Comparison of ENCODE assay signal across 19 cellular contexts in genomic region chr18:78774741-78775141, GRCh38.
A peak's percentile ranks its signal among the peaks of the same experiment; 100 is the strongest.
DNase-seq lines count a peak whose midpoint lies in the region; ATAC-seq and TF ChIP-seq lines count a peak whose summit lies in the region.
"Had no signal": no experiment of that assay in that cellular context is flagged by ENCODE, and none has a peak within 500 bp of the region (broad histone marks: within the 10 kb centered on the region; RNA-seq: fewer than 3 reads in every experiment).

No MANE protein-coding gene starts in this region.

- TF ChIP-seq CTCF in coronary artery (IDR thresholded peaks at IDR 0.05) (no peak), testis (IDR thresholded peaks at IDR 0.05) (no peak)

- intact Hi-C loops in posterior vena cava (cut with DNase I) (no loop called here), testis (cut with DNase I; ENCODE audit: low total_unique reads) (no loop called here)

- no peak for ATAC-seq in GM18858 (IDR thresholded peaks at IDR 0.05; ENCODE audit: unreplicated experiment)
- ATAC-seq: CD8-positive, alpha-beta T cell; GM23338; HCT116 had no signal

- no peaks in the 10 kb centered on the region for H3K4me1 ChIP-seq in testis
- H3K4me1 ChIP-seq: BLaER1, Caco-2 had no signal

- TF ChIP-seq POLR2A in testis (IDR thresholded peaks at IDR 0.05) = no peak

- no peaks in the 10 kb centered on the region for H3K9me3 ChIP-seq in testis
- H3K9me3 ChIP-seq: BLaER1, Caco-2 had no signal

- H3K27ac ChIP-seq in coronary artery (no peak overlapping the region), testis (no peak overlapping the region)
- H3K27ac ChIP-seq: 22Rv1, BLaER1, C4-2B had no signal

- no peaks in the 10 kb centered on the region for H3K27me3 ChIP-seq in testis
- H3K27me3 ChIP-seq: BLaER1 had no signal

- peak; percentile 50 for DNase-seq in activated effector memory CD4-positive, alpha-beta T cell treated with anti-CD3 and anti-CD28 coated beads, Interleukin-2, amount 50 U/mL, for 16 hours
- no peak for DNase-seq in activated effector memory CD4-positive, alpha-beta T cell treated with Interleukin-2 at 50 U/mL for 16 hours
- peak; percentile 60 for DNase-seq in coronary artery (ENCODE audit: low spot score)
- peak; percentile 62 for DNase-seq in posterior vena cava (ENCODE audit: low spot score)
- peak; percentile 1 for DNase-seq in testis
- no peak for DNase-seq in activated T-cell treated with anti-CD3 and anti-CD28 coated beads, Interleukin-2, amount 50 U/mL, for 48 hours
- DNase-seq in SW 1271 (lab: John Stamatoyannopoulos, UW) = no peak
- DNase-seq: Caco-2; CD4-positive, CD25-positive, alpha-beta regulatory T cell; DMS153; DND-41; H9 had no signal

- H3K4me3 ChIP-seq in coronary artery (no peak overlapping the region), testis (no peak overlapping the region)
- H3K4me3 ChIP-seq: BLaER1, GM23338 had no signal

- WGBS in testis, 2 donors = 85 to 90% methylated on average over 8 to 22 of the region's 22 CpGs

- no peaks in the 10 kb centered on the region for H3K36me3 ChIP-seq in testis (ENCODE audit: low read depth, missing control alignments)
- H3K36me3 ChIP-seq: BLaER1 had no signal

Comparison
In these comparisons a context has a peak if more than half of its experiments do, and no peak if none do; other contexts are left out.
1. DNase-seq: peak in activated effector memory CD4-positive, alpha-beta T cell treated with anti-CD3 and anti-CD28 coated beads, Interleukin-2, amount 50 U/mL, for 16 hours (single experiment), coronary artery (single experiment), posterior vena cava (single experiment) and testis (single experiment); none in activated effector memory CD4-positive, alpha-beta T cell treated with Interleukin-2 at 50 U/mL for 16 hours (single experiment), activated T-cell treated with anti-CD3 and anti-CD28 coated beads, Interleukin-2, amount 50 U/mL, for 48 hours (0 of 2) and SW 1271 (0 of 2).